Comparison of ENCODE assay signal across 1 cellular context in genomic region chr18:35062408-35062807, GRCh38.
TF ChIP-seq lines count a peak whose summit lies in the region.

No MANE protein-coding gene starts in this region.

TF ChIP-seq in HepG2, 621 proteins besides CTCF, POLR2A, EP300 and RAD21 (continued from another document):
- TF ChIP-seq HNF1A (IDR thresholded peaks at IDR 0.05; ENCODE audit: low read depth) (no peak), HNF1A (CRISPR knock-in tag; IDR thresholded peaks at IDR 0.05; ENCODE audit: borderline replicate concordance) (no peak), AHR (CRISPR knock-in tag; IDR thresholded peaks at IDR 0.05) (no peak), ZNF816 (CRISPR knock-in tag; IDR thresholded peaks at IDR 0.05; ENCODE audit: borderline replicate concordance) (no peak), ARID2 (CRISPR knock-in tag; IDR thresholded peaks at IDR 0.05; ENCODE audit: borderline replicate concordance) (no peak), JUN (CRISPR knock-in tag; IDR thresholded peaks at IDR 0.05) (no peak), HMG20A (CRISPR knock-in tag; IDR thresholded peaks at IDR 0.05; ENCODE audit: borderline replicate concordance) (peak; percentile 28; the same call in 1 of the 2 replicates), PRDM4 (CRISPR knock-in tag; IDR thresholded peaks at IDR 0.05; ENCODE audit: borderline replicate concordance) (no peak), ZNF549 (CRISPR knock-in tag; IDR thresholded peaks at IDR 0.05) (no peak), NR2C2 (CRISPR knock-in tag; IDR thresholded peaks at IDR 0.05; ENCODE audit: borderline replicate concordance) (peak; percentile 46; the same call in 1 of the 2 replicates), RAD51 (IDR thresholded peaks at IDR 0.05; ENCODE audit: borderline replicate concordance) (no peak), ZSCAN22 (CRISPR knock-in tag; IDR thresholded peaks at IDR 0.05) (no peak), ZNF562 (CRISPR knock-in tag; IDR thresholded peaks at IDR 0.05; ENCODE audit: borderline replicate concordance) (no peak), NR2F2 (IDR thresholded peaks at IDR 0.05; ENCODE audit: borderline replicate concordance, low read depth) (no peak), CREB1 (IDR thresholded peaks at IDR 0.05) (no peak), CREB1 (CRISPR knock-in tag; IDR thresholded peaks at IDR 0.05) (no peak), SOX5 (CRISPR knock-in tag; IDR thresholded peaks at IDR 0.05; ENCODE audit: borderline replicate concordance) (0 out of 2 replicates have a peak, but pooled peaks have one; percentile 17), TRIM24 (CRISPR knock-in tag; IDR thresholded peaks at IDR 0.05) (no peak), ZNF274 (CRISPR knock-in tag; IDR thresholded peaks at IDR 0.05) (no peak), FOXK2 (IDR thresholded peaks at IDR 0.05) (no peak), RELA (CRISPR knock-in tag; IDR thresholded peaks at IDR 0.05) (no peak), NFATC3 (CRISPR knock-in tag; IDR thresholded peaks at IDR 0.05) (no peak), RNF2 (conservative IDR thresholded peaks at IDR 0.05; ENCODE audit: low read depth) (no peak), MAFF (IDR thresholded peaks at IDR 0.05; ENCODE audit: low read depth, low read length) (no peak), ATF6 (CRISPR knock-in tag; conservative IDR thresholded peaks at IDR 0.05) (no peak), ZNF232 (CRISPR knock-in tag; IDR thresholded peaks at IDR 0.05; ENCODE audit: borderline replicate concordance) (no peak), ZNF614 (CRISPR knock-in tag; IDR thresholded peaks at IDR 0.05; ENCODE audit: borderline replicate concordance) (no peak), ZNF660 (CRISPR knock-in tag; IDR thresholded peaks at IDR 0.05; ENCODE audit: borderline replicate concordance, low read depth) (no peak), ZNF713 (CRISPR knock-in tag; IDR thresholded peaks at IDR 0.05) (no peak), NAIF1 (CRISPR knock-in tag; IDR thresholded peaks at IDR 0.05; ENCODE audit: borderline replicate concordance) (no peak), ZMAT3 (CRISPR knock-in tag; conservative IDR thresholded peaks at IDR 0.05) (no peak), MZF1 (CRISPR knock-in tag; IDR thresholded peaks at IDR 0.05; ENCODE audit: borderline replicate concordance) (no peak), HOXA3 (CRISPR knock-in tag; IDR thresholded peaks at IDR 0.05) (no peak), ZNF441 (CRISPR knock-in tag; IDR thresholded peaks at IDR 0.05; ENCODE audit: borderline replicate concordance) (no peak), ZNF776 (CRISPR knock-in tag; IDR thresholded peaks at IDR 0.05) (no peak), MED1 (CRISPR knock-in tag; IDR thresholded peaks at IDR 0.05) (0 out of 2 replicates have a peak, but pooled peaks have one; percentile 24), ZNF17 (CRISPR knock-in tag; IDR thresholded peaks at IDR 0.05) (no peak), SMARCC2 (IDR thresholded peaks at IDR 0.05) (no peak), ATAD3A (CRISPR knock-in tag; IDR thresholded peaks at IDR 0.05) (no peak), ZNF430 (CRISPR knock-in tag; IDR thresholded peaks at IDR 0.05) (no peak), FOXC1 (CRISPR knock-in tag; IDR thresholded peaks at IDR 0.05; ENCODE audit: borderline replicate concordance) (no peak), ZNF567 (CRISPR knock-in tag; IDR thresholded peaks at IDR 0.05; ENCODE audit: borderline replicate concordance) (no peak), ZNF18 (CRISPR knock-in tag; IDR thresholded peaks at IDR 0.05; ENCODE audit: insufficient replicate concordance) (no peak), ZNF564 (CRISPR knock-in tag; IDR thresholded peaks at IDR 0.05) (no peak), IRF2 (CRISPR knock-in tag; IDR thresholded peaks at IDR 0.05) (no peak), ZNF230 (CRISPR knock-in tag; IDR thresholded peaks at IDR 0.05) (no peak), ZNF136 (CRISPR knock-in tag; IDR thresholded peaks at IDR 0.05; ENCODE audit: low read depth) (no peak), REL (CRISPR knock-in tag; conservative IDR thresholded peaks at IDR 0.05) (no peak), ZNF563 (CRISPR knock-in tag; IDR thresholded peaks at IDR 0.05) (no peak), ZMYM4 (CRISPR knock-in tag; IDR thresholded peaks at IDR 0.05) (peak; percentile 40), PAWR (CRISPR knock-in tag; IDR thresholded peaks at IDR 0.05; ENCODE audit: borderline replicate concordance) (no peak), AKAP8 (CRISPR knock-in tag; IDR thresholded peaks at IDR 0.05) (no peak), ZNF280B (CRISPR knock-in tag; IDR thresholded peaks at IDR 0.05; ENCODE audit: borderline replicate concordance) (no peak), SP140L (CRISPR knock-in tag; IDR thresholded peaks at IDR 0.05; ENCODE audit: borderline replicate concordance) (0 out of 2 replicates have a peak, but pooled peaks have one; percentile 57), ZNF703 (CRISPR knock-in tag; IDR thresholded peaks at IDR 0.05; ENCODE audit: borderline replicate concordance) (no peak), RFXANK (CRISPR knock-in tag; IDR thresholded peaks at IDR 0.05) (no peak), SIN3B (IDR thresholded peaks at IDR 0.05; ENCODE audit: low read length) (no peak), ZKSCAN5 (CRISPR knock-in tag; IDR thresholded peaks at IDR 0.05) (no peak), GPBP1L1 (CRISPR knock-in tag; IDR thresholded peaks at IDR 0.05) (no peak), ZNF704 (CRISPR knock-in tag; IDR thresholded peaks at IDR 0.05; ENCODE audit: borderline replicate concordance) (no peak), MIER3 (CRISPR knock-in tag; IDR thresholded peaks at IDR 0.05; ENCODE audit: borderline replicate concordance) (no peak), PAF1 (CRISPR knock-in tag; IDR thresholded peaks at IDR 0.05) (no peak), SOX13 (IDR thresholded peaks at IDR 0.05) (no peak), SOX13 (CRISPR knock-in tag; conservative IDR thresholded peaks at IDR 0.05 in 1 of 2, IDR thresholded peaks at IDR 0.05 in 1 of 2) (peak in 1 of 2 experiments; percentile 57; a peak in 1 of 4 replicates), ZBTB42 (CRISPR knock-in tag; IDR thresholded peaks at IDR 0.05) (no peak), RXRB (CRISPR knock-in tag; IDR thresholded peaks at IDR 0.05; ENCODE audit: borderline replicate concordance) (peak; percentile 64; the same call in 1 of the 2 replicates), ZNF780A (CRISPR knock-in tag; IDR thresholded peaks at IDR 0.05) (no peak), NFYC (CRISPR knock-in tag; IDR thresholded peaks at IDR 0.05) (no peak), MYNN (CRISPR knock-in tag; IDR thresholded peaks at IDR 0.05; ENCODE audit: low read depth) (no peak), ZNF607 (CRISPR knock-in tag; IDR thresholded peaks at IDR 0.05; ENCODE audit: borderline replicate concordance) (no peak), ZNF292 (CRISPR knock-in tag; IDR thresholded peaks at IDR 0.05; ENCODE audit: borderline replicate concordance, low read depth) (peak; percentile 39; the same call in 1 of the 2 replicates)
TF ChIP-seq in HepG2: peak in this region for 31.
